Comparison of ENCODE assay signal across 1 cellular context in genomic region chr10:101066146-101066889, GRCh38.
TF ChIP-seq lines count a peak whose summit lies in the region.

No MANE protein-coding gene starts in this region.

TF ChIP-seq in H1, 55 proteins besides CTCF, POLR2A, EP300 and RAD21:
- TF ChIP-seq SIX5 (IDR thresholded peaks at IDR 0.05; ENCODE audit: low read depth, low read length) = no peak
- no peak for TF ChIP-seq PHF8 (conservative IDR thresholded peaks at IDR 0.05; ENCODE audit: low read depth, low read length)
- TF ChIP-seq JUN (IDR thresholded peaks at IDR 0.05; ENCODE audit: low read depth, low read length) = no peak
- no peak for TF ChIP-seq RXRA (IDR thresholded peaks at IDR 0.05; ENCODE audit: insufficient read depth, low read depth, low read length)
- TF ChIP-seq NANOG (IDR thresholded peaks at IDR 0.05; ENCODE audit: insufficient read depth, low read depth, low read length, poor library complexity, severe bottlenecking) = no peak
- TF ChIP-seq CTBP2 (IDR thresholded peaks at IDR 0.05; ENCODE audit: borderline replicate concordance, insufficient read depth, insufficient read length, low read length) = peak; percentile 69
- TF ChIP-seq JUND (IDR thresholded peaks at IDR 0.05; ENCODE audit: low read length) = no peak
- TF ChIP-seq SUZ12 (IDR thresholded peaks at IDR 0.05; ENCODE audit: low read length) = peak; percentile 91
- no peak for TF ChIP-seq SIN3A (conservative IDR thresholded peaks at IDR 0.05 in 1 of 2, IDR thresholded peaks at IDR 0.05 in 1 of 2; ENCODE audit: low read depth in 1 of 2, low read length in 2 of 2)
- TF ChIP-seq TCF12 (IDR thresholded peaks at IDR 0.05; ENCODE audit: low read depth, low read length) = no peak
- TF ChIP-seq RFX5 (IDR thresholded peaks at IDR 0.05; ENCODE audit: borderline replicate concordance, low read depth, low read length) = no peak
- no peak for TF ChIP-seq CREB1 (IDR thresholded peaks at IDR 0.05)
- no peak for TF ChIP-seq CHD7 (IDR thresholded peaks at IDR 0.05; ENCODE audit: insufficient replicate concordance, low read length)
- TF ChIP-seq EZH2 (IDR thresholded peaks at IDR 0.05; ENCODE audit: low read depth, low read length, severe bottlenecking) = peak; percentile 91
- no peak for TF ChIP-seq ZNF274 (IDR thresholded peaks at IDR 0.05; ENCODE audit: borderline replicate concordance, extremely low read depth, low read length)
- TF ChIP-seq FOSL1 (IDR thresholded peaks at IDR 0.05; ENCODE audit: insufficient read depth, low read depth, low read length) = no peak
- TF ChIP-seq MAFK (IDR thresholded peaks at IDR 0.05; ENCODE audit: low read depth, low read length) = no peak
- TF ChIP-seq KDM5A (IDR thresholded peaks at IDR 0.05; ENCODE audit: low read length) = no peak
- TF ChIP-seq MAX (IDR thresholded peaks at IDR 0.05) = 0 out of 2 replicates have a peak, but pooled peaks have one; percentile 9
- no peak for TF ChIP-seq BACH1 (IDR thresholded peaks at IDR 0.05; ENCODE audit: low read length)
- no peak for TF ChIP-seq BRCA1 (IDR thresholded peaks at IDR 0.05; ENCODE audit: low read depth, low read length)
- TF ChIP-seq KDM1A (IDR thresholded peaks at IDR 0.05; ENCODE audit: borderline replicate concordance, low read length) = no peak
- no peak for TF ChIP-seq ASH2L (IDR thresholded peaks at IDR 0.05; ENCODE audit: low read length)
- no peak for TF ChIP-seq SP4 (IDR thresholded peaks at IDR 0.05; ENCODE audit: low read length)
- TF ChIP-seq HDAC6 (IDR thresholded peaks at IDR 0.05; ENCODE audit: low read depth, low read length) = no peak
- TF ChIP-seq RNF2 (IDR thresholded peaks at IDR 0.05; ENCODE audit: borderline replicate concordance, low read depth, low read length, missing control alignments, poor library complexity, severe bottlenecking) = peak; percentile 82
- TF ChIP-seq SIRT6 (IDR thresholded peaks at IDR 0.05; ENCODE audit: low read length) = no peak
- TF ChIP-seq SRF (IDR thresholded peaks at IDR 0.05; ENCODE audit: low read depth, low read length) = no peak
- TF ChIP-seq GTF2F1 (IDR thresholded peaks at IDR 0.05; ENCODE audit: borderline replicate concordance, low read depth, low read length) = no peak
- no peak for TF ChIP-seq BCL11A (IDR thresholded peaks at IDR 0.05; ENCODE audit: low read depth in 2 of 2, low read length in 2 of 2)
- TF ChIP-seq CBX5 (IDR thresholded peaks at IDR 0.05; ENCODE audit: low read depth, low read length) = no peak
- TF ChIP-seq POLR2AphosphoS5 (IDR thresholded peaks at IDR 0.05; ENCODE audit: low read depth, low read length) = no peak
